Comparison of ENCODE assay signal across 39 cellular contexts in the genomic region with DNA sequence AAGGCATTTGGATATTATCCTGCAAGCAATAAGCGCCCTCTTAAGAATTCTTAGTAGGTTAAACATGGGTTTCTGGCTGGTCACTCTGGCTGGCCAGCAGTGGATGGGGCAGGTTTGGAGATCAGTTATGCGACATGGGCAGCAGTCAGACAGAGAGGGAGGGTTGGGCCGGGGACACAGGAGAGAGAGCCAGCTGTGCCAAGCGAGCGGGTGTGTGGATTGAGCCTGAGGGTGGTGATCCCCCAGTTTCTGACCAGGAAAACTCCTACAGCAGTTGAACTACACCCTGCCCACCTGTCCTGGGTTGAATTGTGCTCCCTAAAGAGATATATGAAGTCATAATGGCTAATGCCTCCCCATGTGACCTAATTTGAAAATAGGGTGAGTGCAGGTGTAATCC.
"Had no signal": no experiment of that assay in that cellular context is flagged by ENCODE, and none has a peak within 500 bp of the region (broad histone marks: within the 10 kb centered on the region; RNA-seq: fewer than 3 reads in every experiment).

No MANE protein-coding gene starts in this region.

- H3K27ac ChIP-seq: ascending aorta, cardiac muscle cell, VCaP had no signal

- DNase-seq: activated CD4-positive, alpha-beta memory T cell treated with anti-CD3 and anti-CD28 coated beads, Interleukin-2, amount 10 ng/mL, durations not matched to agents 7 days and 5 days; activated CD4-positive, alpha-beta T cell treated with anti-CD3 and anti-CD28 coated beads for 1 hour; activated CD4-positive, alpha-beta T cell treated with anti-CD3 and anti-CD28 coated beads for 36 hours; activated CD4-positive, alpha-beta T cell treated with anti-CD3 and anti-CD28 coated beads for 48 hours; activated CD4-positive, alpha-beta T cell treated with anti-CD3 and anti-CD28 coated beads, Interleukin-2, amount 10 ng/mL, durations not matched to agents 7 days and 5 days; activated CD4-positive, alpha-beta T cell treated with anti-CD3 and anti-CD28 coated beads, Interleukin-2, amount 50 U/mL, for 48 hours; activated CD4-positive, CD25-positive, alpha-beta regulatory T cell; activated CD8-positive, alpha-beta memory T cell treated with anti-CD3 and anti-CD28 coated beads for 24 hours; activated CD8-positive, alpha-beta memory T cell treated with anti-CD3 and anti-CD28 coated beads, Interleukin-2, amount 10 ng/mL, durations not matched to agents 7 days and 5 days; activated CD8-positive, alpha-beta memory T cell treated with anti-CD3 and anti-CD28 coated beads, Interleukin-2, amount 50 U/mL, for 48 hours; activated CD8-positive, alpha-beta T cell treated with anti-CD3 and anti-CD28 coated beads, Interleukin-2, amount 10 ng/mL, durations not matched to agents 7 days and 5 days; activated gamma-delta T cell; activated naive CD4-positive, alpha-beta T cell treated with anti-CD3 and anti-CD28 coated beads, Interleukin-2, amount 10 ng/mL, durations not matched to agents 7 days and 5 days; activated naive CD4-positive, alpha-beta T cell treated with Interleukin-2 at 50 U/mL for 16 hours; activated naive CD8-positive, alpha-beta T cell treated with anti-CD3 and anti-CD28 coated beads, Interleukin-2, amount 10 ng/mL, durations not matched to agents 7 days and 5 days; activated naive CD8-positive, alpha-beta T cell treated with anti-CD3 and anti-CD28 coated beads, Interleukin-2, amount 50 U/mL, for 24 hours; activated T-cell treated with anti-CD3 and anti-CD28 coated beads, Interleukin-2, amount 50 U/mL, for 24 hours; activated T-cell treated with anti-CD3 and anti-CD28 coated beads, Interleukin-2, amount 50 U/mL, for 48 hours; amygdala; anterior cingulate cortex; caudate nucleus; SW 1271; T-helper 1 cell; T-helper 2 cell; T-helper 9 cell had no signal

- H3K36me3 Mint-ChIP-seq: activated CD8-positive, alpha-beta memory T cell treated with anti-CD3 and anti-CD28 coated beads, Interleukin-2, amount 10 ng/mL, durations not matched to agents 7 days and 5 days; activated naive CD4-positive, alpha-beta T cell treated with anti-CD3 and anti-CD28 coated beads, Interleukin-2, amount 10 ng/mL, durations not matched to agents 7 days and 5 days; activated naive CD4-positive, alpha-beta T cell treated with anti-CD3 and anti-CD28 coated beads, Interleukin-2, amount 50 U/mL, for 24 hours; activated naive CD8-positive, alpha-beta T cell; activated naive CD8-positive, alpha-beta T cell treated with anti-CD3 and anti-CD28 coated beads, Interleukin-2, amount 10 ng/mL, durations not matched to agents 7 days and 5 days; brain had no signal

- H3K27me3 ChIP-seq: ascending aorta, cardiac muscle cell had no signal

- H3K27me3 Mint-ChIP-seq: activated CD4-positive, alpha-beta memory T cell treated with anti-CD3 and anti-CD28 coated beads, Interleukin-2, amount 10 ng/mL, durations not matched to agents 7 days and 5 days; activated CD4-positive, alpha-beta T cell treated with anti-CD3 and anti-CD28 coated beads for 36 hours; activated CD4-positive, alpha-beta T cell treated with anti-CD3 and anti-CD28 coated beads, Interleukin-2, amount 10 ng/mL, durations not matched to agents 7 days and 5 days; activated CD8-positive, alpha-beta memory T cell treated with anti-CD3 and anti-CD28 coated beads, Interleukin-2, amount 10 ng/mL, durations not matched to agents 7 days and 5 days; activated naive CD4-positive, alpha-beta T cell treated with anti-CD3 and anti-CD28 coated beads, Interleukin-2, amount 10 ng/mL, durations not matched to agents 7 days and 5 days; activated naive CD8-positive, alpha-beta T cell treated with anti-CD3 and anti-CD28 coated beads, Interleukin-2, amount 10 ng/mL, durations not matched to agents 7 days and 5 days; activated T-cell treated with anti-CD3 and anti-CD28 coated beads, Interleukin-2, amount 50 U/mL, for 24 hours had no signal

- FAIRE-seq: bronchial epithelial cell, TTC549 had no signal

- ATAC-seq: activated CD4-positive, alpha-beta T cell treated with anti-CD3 and anti-CD28 coated beads for 36 hours; activated CD4-positive, CD25-positive, alpha-beta regulatory T cell treated with anti-CD3 and anti-CD28 coated beads, Interleukin-2, amount 50 U/mL, for 24 hours; activated CD8-positive, alpha-beta memory T cell treated with anti-CD3 and anti-CD28 coated beads, Interleukin-2, amount 10 ng/mL, durations not matched to agents 7 days and 5 days; activated CD8-positive, alpha-beta T cell treated with anti-CD3 and anti-CD28 coated beads, Interleukin-2, amount 10 ng/mL, durations not matched to agents 7 days and 5 days; activated naive CD8-positive, alpha-beta T cell treated with anti-CD3 and anti-CD28 coated beads, Interleukin-2, amount 50 U/mL, for 24 hours; WTC11 had no signal

- H3K36me3 ChIP-seq: ascending aorta, cardiac muscle cell had no signal

- H3K9me3 Mint-ChIP-seq: activated CD4-positive, alpha-beta memory T cell treated with anti-CD3 and anti-CD28 coated beads, Interleukin-2, amount 10 ng/mL, durations not matched to agents 7 days and 5 days; activated naive CD4-positive, alpha-beta T cell treated with anti-CD3 and anti-CD28 coated beads, Interleukin-2, amount 10 ng/mL, durations not matched to agents 7 days and 5 days; activated T-helper 2 cell treated with anti-CD3 and anti-CD28 coated beads, Interferon-gamma antibody, Interleukin-2, Interleukin-4, amounts not matched to agents 10 μg/mL and 5 μg/mL and 100 μg/mL, durations not matched to agents 14 hours and 24 hours and 36 hours; T-helper 2 cell treated with Interferon-gamma antibody and Interleukin-4, amounts not matched to agents 5 μg/mL and 100 μg/mL, for 36 hours had no signal

- H3K4me1 ChIP-seq: ascending aorta had no signal

- H3K4me3 Mint-ChIP-seq: activated CD4-positive, alpha-beta memory T cell treated with anti-CD3 and anti-CD28 coated beads, Interleukin-2, amount 10 ng/mL, durations not matched to agents 7 days and 5 days; activated CD4-positive, alpha-beta T cell treated with anti-CD3 and anti-CD28 coated beads for 36 hours; activated CD4-positive, alpha-beta T cell treated with anti-CD3 and anti-CD28 coated beads, Interleukin-2, amount 10 ng/mL, durations not matched to agents 7 days and 5 days; activated CD8-positive, alpha-beta memory T cell treated with anti-CD3 and anti-CD28 coated beads, Interleukin-2, amount 10 ng/mL, durations not matched to agents 7 days and 5 days; activated CD8-positive, alpha-beta T cell treated with anti-CD3 and anti-CD28 coated beads, Interleukin-2, amount 10 ng/mL, durations not matched to agents 7 days and 5 days; activated naive CD4-positive, alpha-beta T cell treated with anti-CD3 and anti-CD28 coated beads, Interleukin-2, amount 10 ng/mL, durations not matched to agents 7 days and 5 days; activated naive CD4-positive, alpha-beta T cell treated with anti-CD3 and anti-CD28 coated beads, Interleukin-2, amount 50 U/mL, for 24 hours; activated naive CD8-positive, alpha-beta T cell; activated naive CD8-positive, alpha-beta T cell treated with anti-CD3 and anti-CD28 coated beads, Interleukin-2, amount 10 ng/mL, durations not matched to agents 7 days and 5 days; activated naive CD8-positive, alpha-beta T cell treated with anti-CD3 and anti-CD28 coated beads, Interleukin-2, amount 50 U/mL, for 24 hours; activated T-cell treated with anti-CD3 and anti-CD28 coated beads, Interleukin-2, amount 50 U/mL, for 24 hours; brain; central memory CD8-positive, alpha-beta T cell; T-helper 1 cell treated with Interleukin-12 subunit alpha and Interleukin-12 subunit beta and Interleukin-4 antibody, amounts not matched to agents 30 μg/mL and 1 μg/mL, for 36 hours; T-helper 2 cell treated with Interferon-gamma antibody and Interleukin-4, amounts not matched to agents 5 μg/mL and 100 μg/mL, for 36 hours; WTC11 had no signal

- H3K4me1 Mint-ChIP-seq: activated CD4-positive, alpha-beta memory T cell treated with anti-CD3 and anti-CD28 coated beads, Interleukin-2, amount 10 ng/mL, durations not matched to agents 7 days and 5 days; activated CD4-positive, alpha-beta T cell treated with anti-CD3 and anti-CD28 coated beads for 36 hours; activated CD4-positive, alpha-beta T cell treated with anti-CD3 and anti-CD28 coated beads, Interleukin-2, amount 10 ng/mL, durations not matched to agents 7 days and 5 days; activated CD8-positive, alpha-beta memory T cell treated with anti-CD3 and anti-CD28 coated beads, Interleukin-2, amount 10 ng/mL, durations not matched to agents 7 days and 5 days; activated naive CD4-positive, alpha-beta T cell treated with anti-CD3 and anti-CD28 coated beads, Interleukin-2, amount 10 ng/mL, durations not matched to agents 7 days and 5 days; activated naive CD4-positive, alpha-beta T cell treated with anti-CD3 and anti-CD28 coated beads, Interleukin-2, amount 50 U/mL, for 24 hours; activated naive CD8-positive, alpha-beta T cell treated with anti-CD3 and anti-CD28 coated beads, Interleukin-2, amount 10 ng/mL, durations not matched to agents 7 days and 5 days; activated naive CD8-positive, alpha-beta T cell treated with anti-CD3 and anti-CD28 coated beads, Interleukin-2, amount 50 U/mL, for 24 hours; brain; central memory CD8-positive, alpha-beta T cell; WTC11 had no signal

- H3K9me3 ChIP-seq: ascending aorta had no signal

- H3K27ac Mint-ChIP-seq: activated CD4-positive, alpha-beta memory T cell treated with anti-CD3 and anti-CD28 coated beads, Interleukin-2, amount 10 ng/mL, durations not matched to agents 7 days and 5 days; activated CD4-positive, alpha-beta T cell treated with anti-CD3 and anti-CD28 coated beads for 36 hours; activated CD4-positive, alpha-beta T cell treated with anti-CD3 and anti-CD28 coated beads, Interleukin-2, amount 10 ng/mL, durations not matched to agents 7 days and 5 days; activated CD8-positive, alpha-beta memory T cell treated with anti-CD3 and anti-CD28 coated beads, Interleukin-2, amount 10 ng/mL, durations not matched to agents 7 days and 5 days; activated CD8-positive, alpha-beta T cell treated with anti-CD3 and anti-CD28 coated beads, Interleukin-2, amount 10 ng/mL, durations not matched to agents 7 days and 5 days; activated naive CD4-positive, alpha-beta T cell treated with anti-CD3 and anti-CD28 coated beads, Interleukin-2, amount 10 ng/mL, durations not matched to agents 7 days and 5 days; activated naive CD4-positive, alpha-beta T cell treated with anti-CD3 and anti-CD28 coated beads, Interleukin-2, amount 50 U/mL, for 24 hours; activated naive CD8-positive, alpha-beta T cell; activated naive CD8-positive, alpha-beta T cell treated with anti-CD3 and anti-CD28 coated beads, Interleukin-2, amount 10 ng/mL, durations not matched to agents 7 days and 5 days; activated naive CD8-positive, alpha-beta T cell treated with anti-CD3 and anti-CD28 coated beads, Interleukin-2, amount 50 U/mL, for 24 hours; activated T-cell treated with anti-CD3 and anti-CD28 coated beads, Interleukin-2, amount 50 U/mL, for 24 hours; activated T-helper 2 cell treated with anti-CD3 and anti-CD28 coated beads, Interferon-gamma antibody, Interleukin-2, Interleukin-4, amounts not matched to agents 10 μg/mL and 5 μg/mL and 100 μg/mL, durations not matched to agents 14 hours and 24 hours and 36 hours; brain; T-helper 1 cell treated with Interleukin-12 subunit alpha and Interleukin-12 subunit beta and Interleukin-4 antibody, amounts not matched to agents 30 μg/mL and 1 μg/mL, for 36 hours; T-helper 2 cell treated with Interferon-gamma antibody and Interleukin-4, amounts not matched to agents 5 μg/mL and 100 μg/mL, for 36 hours; WTC11 had no signal

- H3K4me3 ChIP-seq: ascending aorta, cardiac muscle cell had no signal
